8 cellular contexts compared by ENCODE assay signal in genomic region chr20:10511166-10511506, GRCh38.
A peak's percentile ranks its signal among the peaks of the same experiment; 100 is the strongest.
DNase-seq lines count a peak whose midpoint lies in the region; ATAC-seq, FAIRE-seq and TF ChIP-seq lines count a peak whose summit lies in the region.

No MANE protein-coding gene starts in this region.

- H3K9me3 ChIP-seq in BLaER1: no peaks in the 10 kb centered on the region
- H3K9me3 ChIP-seq in WERI-Rb-1 (ENCODE audit: severe bottlenecking): no peaks in the 10 kb centered on the region
- H3K9me3 ChIP-seq in keratinocyte (ENCODE audit: control insufficient read depth, low read depth, low read length): no peaks in the 10 kb centered on the region

- H4K20me1 ChIP-seq in BLaER1: peaks cover 20% of the 10 kb centered on the region
- H4K20me1 ChIP-seq in keratinocyte (ENCODE audit: control insufficient read depth, extremely low read depth, insufficient read depth, low read length): no peaks in the 10 kb centered on the region

- H3K36me3 ChIP-seq in BLaER1: no peaks in the 10 kb centered on the region
- H3K36me3 ChIP-seq in WERI-Rb-1: no peaks in the 10 kb centered on the region
- no peaks in the 10 kb centered on the region for H3K36me3 ChIP-seq in keratinocyte (ENCODE audit: control insufficient read depth in 2 of 2, extremely low read depth in 1 of 2, insufficient read depth in 2 of 2, low read length in 2 of 2)

- H2AFZ ChIP-seq in keratinocyte (ENCODE audit: control insufficient read depth, low read length): no peak overlapping the region

- no peak for ATAC-seq in GM18519 (IDR thresholded peaks at IDR 0.05; ENCODE audit: low FRiP score, unreplicated experiment)

- H3K9me1 ChIP-seq in keratinocyte (ENCODE audit: control insufficient read depth, extremely low read depth, insufficient read depth, low read length): no peaks in the 10 kb centered on the region

- no peaks in the 10 kb centered on the region for H3K27me3 ChIP-seq in BLaER1
- H3K27me3 ChIP-seq in WERI-Rb-1 (ENCODE audit: insufficient read depth, low read depth, severe bottlenecking): no peaks in the 10 kb centered on the region
- no peaks in the 10 kb centered on the region for H3K27me3 ChIP-seq in keratinocyte (ENCODE audit: control insufficient read depth, extremely low read depth, insufficient read depth, low read length)

- H3K4me3 ChIP-seq in BLaER1 (no peak overlapping the region), WERI-Rb-1 (ENCODE audit: low read depth, low read length) (no peak overlapping the region), keratinocyte (ENCODE audit: control insufficient read depth in 2 of 3, extremely low read depth in 1 of 3, insufficient read depth in 2 of 3, low read depth in 1 of 3, low read length in 3 of 3) (peak overlapping the region in 1 of 3 experiments; percentile 29)

- peaks cover 21% of the 10 kb centered on the region for H3K4me1 ChIP-seq in BLaER1
- peaks cover 52% of the 10 kb centered on the region for H3K4me1 ChIP-seq in keratinocyte (ENCODE audit: control insufficient read depth, extremely low read depth, insufficient read depth, low read length)

- dilution Hi-C loops in keratinocyte (cut with MboI; ENCODE audit: extremely low pct_ligation_motif_present, low sequenced_read_pairs): no loop called here

- H3K27ac ChIP-seq in BLaER1 (no peak overlapping the region), WERI-Rb-1 (no peak overlapping the region), keratinocyte (ENCODE audit: control insufficient read depth, insufficient read depth, low read length) (peak overlapping the region; percentile 88)

- H3K4me2 ChIP-seq in BLaER1 (peak overlapping the region; percentile 55), keratinocyte (ENCODE audit: control insufficient read depth, extremely low read depth, insufficient read depth, low read depth, low read length) (peak overlapping the region; percentile 68)

- H3K79me2 ChIP-seq in keratinocyte (ENCODE audit: control insufficient read depth, insufficient read depth, low read length): peaks cover 2% of the 10 kb centered on the region

- peak; percentile 72 for DNase-seq in HCEC 1CT
- peak; percentile 23 for DNase-seq in WERI-Rb-1
- no peak for DNase-seq in keratinocyte (ENCODE audit: low read depth, low spot score)
- no peak for DNase-seq in NCI-H524 treated with DMSO at 0.1 percent for 48 hours (lab: John Stamatoyannopoulos, UW)
- DNase-seq in D721Med (ENCODE audit: insufficient read length, low spot score): no peak
- DNase-seq in DMS153 treated with DMSO at 0.1 percent for 48 hours (lab: John Stamatoyannopoulos, UW; ENCODE audit: unreplicated experiment): no peak

- FAIRE-seq in keratinocyte (lab: Jason Lieb, UNC) (no peak), D721Med (lab: Jason Lieb, UNC) (no peak)

- TF ChIP-seq CTCF in WERI-Rb-1 (IDR thresholded peaks at IDR 0.05; ENCODE audit: low read depth, low read length) (no peak), keratinocyte (optimal IDR thresholded peaks at IDR 0.05 in 1 of 3, IDR thresholded peaks at IDR 0.05 in 1 of 3, conservative IDR thresholded peaks at IDR 0.05 in 1 of 3; ENCODE audit: extremely low read depth in 1 of 3, insufficient read depth in 2 of 3, low read length in 3 of 3) (no peak), D721Med (IDR thresholded peaks at IDR 0.05; ENCODE audit: insufficient read depth, missing control alignments) (no peak)

- no peak overlapping the region for H3K9ac ChIP-seq in BLaER1
- H3K9ac ChIP-seq in keratinocyte (ENCODE audit: control insufficient read depth, extremely low read depth, insufficient read depth, low read length): peak overlapping the region; percentile 66

Comparison
In these comparisons a context has a peak if more than half of its experiments do, and no peak if none do; other contexts are left out.
1. DNase-seq: peak in HCEC 1CT (single experiment) and WERI-Rb-1 (single experiment); none in keratinocyte (single experiment), NCI-H524 treated with DMSO at 0.1 percent for 48 hours (single experiment), D721Med (single experiment) and DMS153 treated with DMSO at 0.1 percent for 48 hours (single experiment).